In the genomic region with DNA sequence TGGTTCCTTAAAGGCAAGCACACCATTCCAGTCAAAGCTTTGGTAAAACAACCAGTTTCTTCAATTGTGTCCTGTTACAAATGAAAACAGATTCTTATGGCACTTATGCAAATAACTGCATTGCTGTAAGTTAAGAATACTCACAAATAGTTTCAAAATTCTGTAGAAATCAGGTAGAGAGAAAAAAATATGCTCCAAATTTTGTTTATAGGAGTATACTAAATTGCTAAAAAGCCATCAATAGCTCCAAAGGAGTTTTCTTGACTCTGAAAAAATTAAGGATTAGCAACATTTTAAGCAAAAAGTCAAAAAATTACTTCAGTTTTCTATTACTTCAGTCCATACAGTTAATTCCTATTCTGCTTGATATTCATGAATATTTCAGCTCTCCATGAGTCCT, we compare ENCODE assay signal across 23 cellular contexts. TPM values are rescaled to one million over a fixed set of nuclear protein-coding genes. Genes with fewer than 3 reads are reported as not detected.
DNase-seq lines count a peak whose midpoint lies in the region; FAIRE-seq and TF ChIP-seq lines count a peak whose summit lies in the region.
"Had no signal": no experiment of that assay in that cellular context is flagged by ENCODE, and none has a peak within 500 bp of the region (broad histone marks: within the 10 kb centered on the region; RNA-seq: fewer than 3 reads in every experiment).

No MANE protein-coding gene starts in this region.

- dilution Hi-C loops in endothelial cell of umbilical vein (cut with MboI; ENCODE audit: extremely low pct_ligation_motif_present, low sequenced_read_pairs), result no loop called here

- no TSS peak for BruUV-seq in endothelial cell of umbilical vein (replicated peaks; lab: Mats Ljungman, UMichigan)

- no peaks in the 10 kb centered on the region for H3K36me3 ChIP-seq in KMS-11 (ENCODE audit: insufficient read depth)
- H3K36me3 ChIP-seq in endothelial cell of umbilical vein (ENCODE audit: control insufficient read depth in 2 of 2, extremely low read depth in 1 of 2, insufficient read depth in 2 of 2, low read length in 2 of 2), result no peaks in the 10 kb centered on the region
- H3K36me3 ChIP-seq: BLaER1 treated with 17β-estradiol and CSF1 and Interleukin-3, amounts not matched to agents 10 nM and 100 nM had no signal

- H4K20me1 ChIP-seq in KMS-11 (ENCODE audit: insufficient read depth) (no peaks in the 10 kb centered on the region), endothelial cell of umbilical vein (replicated peaks; ENCODE audit: control insufficient read depth, extremely low read depth, insufficient read depth, low read length) (no peaks in the 10 kb centered on the region)
- H4K20me1 ChIP-seq: BLaER1 treated with 17β-estradiol and CSF1 and Interleukin-3, amounts not matched to agents 10 nM and 100 nM had no signal

- TF ChIP-seq CTCF in KMS-11 (conservative IDR thresholded peaks at IDR 0.05; ENCODE audit: low read depth, low read length) (no peak), endothelial cell of umbilical vein (IDR thresholded peaks at IDR 0.05; ENCODE audit: extremely low read depth in 1 of 2, insufficient read depth in 1 of 2, low read depth in 1 of 2, low read length in 2 of 2) (no peak)

- H3K4me1 ChIP-seq in KMS-11 (ENCODE audit: low read depth, poor library complexity, severe bottlenecking), result peaks cover 12% of the 10 kb centered on the region
- H3K4me1 ChIP-seq in endothelial cell of umbilical vein (ENCODE audit: control insufficient read depth, extremely low read depth, insufficient read depth, low read length), result no peaks in the 10 kb centered on the region
- H3K4me1 ChIP-seq: Caco-2 had no signal

- peak; percentile 28 for FAIRE-seq in endothelial cell of umbilical vein (lab: Jason Lieb, UNC)
- FAIRE-seq: A204.1, D721Med, G401.6, GM12891, GM19239 had no signal

- CTCF ChIA-PET in endothelial cell of umbilical vein (lab: Charles Lee), result no interaction called here

- DNase-seq in OCI-M1 (lab: John Stamatoyannopoulos, UW), result peak; percentile 19
- no peak for DNase-seq in endothelial cell of umbilical vein (ENCODE audit: low read depth, low spot score)
- no peak for DNase-seq in NOMO-1 (lab: John Stamatoyannopoulos, UW; ENCODE audit: unreplicated experiment in 2 of 2)
- DNase-seq in activated CD4-positive, alpha-beta T cell treated with anti-CD3 and anti-CD28 coated beads for 4 hours, result no peak
- DNase-seq in AG08395 (ENCODE audit: low spot score), result no peak
- DNase-seq in NCI-H2227 (lab: John Stamatoyannopoulos, UW; ENCODE audit: unreplicated experiment), result no peak
- DNase-seq: 8988T; ACHN; AML-193; Caco-2; Calu3; CD4-positive, alpha-beta T cell; CD8-positive, alpha-beta T cell; DMS79 treated with DMSO at 0.1 percent for 48 hours; GF-D8 had no signal

- no peaks in the 10 kb centered on the region for H3K9me3 ChIP-seq in endothelial cell of umbilical vein (replicated peaks; ENCODE audit: control insufficient read depth, insufficient read depth, low read length)

- H3K27ac ChIP-seq in KMS-11, result no peak overlapping the region
- H3K27ac ChIP-seq in endothelial cell of umbilical vein (ENCODE audit: insufficient read depth, low read depth, low read length), result no peak overlapping the region
- H3K27ac ChIP-seq: BLaER1 treated with 17β-estradiol and CSF1 and Interleukin-3, amounts not matched to agents 10 nM and 100 nM; C4-2B had no signal

- POLR2A ChIA-PET in endothelial cell of umbilical vein (lab: Charles Lee), result no interaction called here

- intact Hi-C loops in endothelial cell of umbilical vein (cut with micrococcal nuclease), result no loop called here

- no peak overlapping the region for H3K9ac ChIP-seq in KMS-11
- no peak overlapping the region for H3K9ac ChIP-seq in endothelial cell of umbilical vein (replicated peaks; ENCODE audit: extremely low read depth, insufficient read depth, low read length)
- H3K9ac ChIP-seq: BLaER1 treated with 17β-estradiol and CSF1 and Interleukin-3, amounts not matched to agents 10 nM and 100 nM had no signal

- H3K79me2 ChIP-seq in KMS-11 (ENCODE audit: insufficient read depth, low read depth) (no peaks in the 10 kb centered on the region), endothelial cell of umbilical vein (ENCODE audit: control insufficient read depth, insufficient read depth, low read length) (no peaks in the 10 kb centered on the region)

- no peaks in the 10 kb centered on the region for H3K27me3 ChIP-seq in KMS-11 (ENCODE audit: insufficient read depth, low read depth)
- no peaks in the 10 kb centered on the region for H3K27me3 ChIP-seq in endothelial cell of umbilical vein (ENCODE audit: control insufficient read depth in 2 of 2, insufficient read depth in 2 of 2, low read length in 2 of 2)
- H3K27me3 ChIP-seq: BLaER1 treated with 17β-estradiol and CSF1 and Interleukin-3, amounts not matched to agents 10 nM and 100 nM had no signal

- H3K4me2 ChIP-seq in KMS-11 (peak overlapping the region; percentile 4; the same call in 1 of the 2 replicates), endothelial cell of umbilical vein (ENCODE audit: insufficient read depth, low read length) (no peak overlapping the region)
- H3K4me2 ChIP-seq: BLaER1 treated with 17β-estradiol and CSF1 and Interleukin-3, amounts not matched to agents 10 nM and 100 nM had no signal

- H2AFZ ChIP-seq in KMS-11 (ENCODE audit: low read depth) (no peak overlapping the region), endothelial cell of umbilical vein (ENCODE audit: low read depth, low read length) (no peak overlapping the region)

- no peak for TF ChIP-seq POLR2A in endothelial cell of umbilical vein (IDR thresholded peaks at IDR 0.05; ENCODE audit: low read depth, low read length)

- no peaks in the 10 kb centered on the region for H3K9me1 ChIP-seq in endothelial cell of umbilical vein (replicated peaks; ENCODE audit: control insufficient read depth, extremely low read depth, insufficient read depth, low read length)

- H3K4me3 ChIP-seq in KMS-11 (IDR thresholded peaks at IDR 0.05; ENCODE audit: insufficient read depth, low read depth, low read length) (no peak overlapping the region), endothelial cell of umbilical vein (replicated peaks in 1 of 3; ENCODE audit: insufficient read depth in 1 of 3, low read depth in 1 of 3, low read length in 3 of 3) (no peak overlapping the region)
- H3K4me3 ChIP-seq: BLaER1 treated with 17β-estradiol and CSF1 and Interleukin-3, amounts not matched to agents 10 nM and 100 nM had no signal

TF ChIP-seq in endothelial cell of umbilical vein, 7 proteins besides CTCF, POLR2A, EP300 and RAD21:
- TF ChIP-seq GATA2 (IDR thresholded peaks at IDR 0.05; ENCODE audit: insufficient read depth, insufficient read length, low read depth, low read length), result no peak
- no peak for TF ChIP-seq POLR2AphosphoS5 (IDR thresholded peaks at IDR 0.05; ENCODE audit: insufficient read depth, low read depth, low read length)
- TF ChIP-seq FOS (IDR thresholded peaks at IDR 0.05; ENCODE audit: borderline replicate concordance, insufficient read depth, low read length), result no peak
- no peak for TF ChIP-seq JUN (IDR thresholded peaks at IDR 0.05; ENCODE audit: borderline replicate concordance, insufficient read depth, insufficient read length, low read depth)
- TF ChIP-seq, protein P1, sequence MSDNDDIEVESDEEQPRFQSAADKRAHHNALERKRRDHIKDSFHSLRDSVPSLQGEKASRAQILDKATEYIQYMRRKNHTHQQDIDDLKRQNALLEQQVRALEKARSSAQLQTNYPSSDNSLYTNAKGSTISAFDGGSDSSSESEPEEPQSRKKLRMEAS (IDR thresholded peaks at IDR 0.05; ENCODE audit: insufficient read depth, insufficient read length), result no peak
- no peak for TF ChIP-seq MYC (IDR thresholded peaks at IDR 0.05; ENCODE audit: low read depth, low read length)
- TF ChIP-seq EZH2 (IDR thresholded peaks at IDR 0.05; ENCODE audit: borderline replicate concordance, low read depth, low read length, severe bottlenecking), result no peak
TF ChIP-seq in endothelial cell of umbilical vein: peak in this region for 0.

RNA-seq across cellular contexts. Expression of gene KAT6B, which starts 51.3 kb away (rescaled TPM):
- 15.0 and 17.0 TPM in 2 replicates for total RNA-seq in endothelial cell of umbilical vein
- 3.2 and 4.5 TPM in 2 replicates for polyA plus RNA-seq in endothelial cell of umbilical vein
- 3.6 and 4.3 TPM in 2 replicates for polyA plus RNA-seq in endothelial cell of umbilical vein (2011; cell fraction: cytosol; rRNA removed)
- 13.8 and 14.4 TPM in 2 replicates for polyA plus RNA-seq in endothelial cell of umbilical vein (2011; cell fraction: nucleus; rRNA removed)
- polyA plus RNA-seq in endothelial cell of umbilical vein (2012), result 5.7 and 6.2 TPM in 2 replicates
- 22.7 and 24.5 TPM in 2 replicates for polyA minus RNA-seq in endothelial cell of umbilical vein
- polyA minus RNA-seq in endothelial cell of umbilical vein (2011; cell fraction: cytosol; rRNA and poly(A)+ RNA removed), result 6.3 TPM
- 62.7 and 89.1 TPM in 2 replicates for polyA minus RNA-seq in endothelial cell of umbilical vein (2011; cell fraction: nucleus; rRNA and poly(A)+ RNA removed)
